Comparison of ENCODE assay signal across 1 cellular context in the genomic region with DNA sequence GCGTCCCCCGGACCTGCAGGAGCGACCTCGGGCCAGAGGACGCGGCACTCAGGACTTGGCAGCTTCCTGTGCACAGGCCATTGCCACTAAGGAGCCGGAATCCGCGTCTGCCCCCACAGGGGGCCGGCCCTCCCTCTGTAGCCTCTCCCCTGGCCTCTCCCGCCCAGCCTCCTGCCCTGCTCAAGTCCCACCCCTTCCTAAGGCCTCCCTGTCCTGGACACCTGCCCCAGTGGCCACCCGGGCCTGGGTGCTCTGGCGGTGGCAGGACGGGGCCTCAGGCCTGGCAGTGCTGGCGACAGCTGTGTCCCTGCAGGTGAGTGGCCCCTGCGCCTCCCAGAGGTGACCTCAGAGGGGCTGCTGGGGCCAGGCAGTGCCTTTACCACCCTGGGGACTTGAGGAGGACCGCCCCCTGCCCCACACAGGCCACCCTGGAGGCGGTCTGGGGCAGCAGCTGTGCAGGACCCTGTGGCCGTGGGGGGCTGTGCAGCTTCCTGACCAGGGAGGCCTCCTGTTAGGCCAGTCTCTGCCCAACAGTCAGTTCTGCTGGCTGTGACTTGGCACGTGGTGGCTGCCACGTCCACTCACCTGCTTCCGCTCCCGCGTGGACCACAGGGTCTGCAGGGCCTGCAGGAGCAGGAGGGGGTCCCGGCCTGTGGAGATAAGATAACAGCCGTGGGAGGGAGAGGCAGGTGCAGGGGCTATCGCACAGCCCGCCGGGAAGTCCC.
TF ChIP-seq lines count a peak whose summit lies in the region.

No MANE protein-coding gene starts in this region.

TF ChIP-seq in IMR-90, 13 proteins besides CTCF, POLR2A, EP300 and RAD21:
- TF ChIP-seq MAZ (IDR thresholded peaks at IDR 0.05; ENCODE audit: borderline replicate concordance, low read depth, low read length) = no peak
- no peak for TF ChIP-seq RFX5 (IDR thresholded peaks at IDR 0.05; ENCODE audit: low read depth, low read length)
- TF ChIP-seq, protein P1, sequence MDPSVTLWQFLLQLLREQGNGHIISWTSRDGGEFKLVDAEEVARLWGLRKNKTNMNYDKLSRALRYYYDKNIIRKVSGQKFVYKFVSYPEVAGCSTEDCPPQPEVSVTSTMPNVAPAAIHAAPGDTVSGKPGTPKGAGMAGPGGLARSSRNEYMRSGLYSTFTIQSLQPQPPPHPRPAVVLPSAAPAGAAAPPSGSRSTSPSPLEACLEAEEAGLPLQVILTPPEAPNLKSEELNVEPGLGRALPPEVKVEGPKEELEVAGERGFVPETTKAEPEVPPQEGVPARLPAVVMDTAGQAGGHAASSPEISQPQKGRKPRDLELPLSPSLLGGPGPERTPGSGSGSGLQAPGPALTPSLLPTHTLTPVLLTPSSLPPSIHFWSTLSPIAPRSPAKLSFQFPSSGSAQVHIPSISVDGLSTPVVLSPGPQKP (IDR thresholded peaks at IDR 0.05; ENCODE audit: borderline replicate concordance, low read depth, low read length) = no peak
